Comparison of ENCODE assay signal across 8 cellular contexts in the genomic region with DNA sequence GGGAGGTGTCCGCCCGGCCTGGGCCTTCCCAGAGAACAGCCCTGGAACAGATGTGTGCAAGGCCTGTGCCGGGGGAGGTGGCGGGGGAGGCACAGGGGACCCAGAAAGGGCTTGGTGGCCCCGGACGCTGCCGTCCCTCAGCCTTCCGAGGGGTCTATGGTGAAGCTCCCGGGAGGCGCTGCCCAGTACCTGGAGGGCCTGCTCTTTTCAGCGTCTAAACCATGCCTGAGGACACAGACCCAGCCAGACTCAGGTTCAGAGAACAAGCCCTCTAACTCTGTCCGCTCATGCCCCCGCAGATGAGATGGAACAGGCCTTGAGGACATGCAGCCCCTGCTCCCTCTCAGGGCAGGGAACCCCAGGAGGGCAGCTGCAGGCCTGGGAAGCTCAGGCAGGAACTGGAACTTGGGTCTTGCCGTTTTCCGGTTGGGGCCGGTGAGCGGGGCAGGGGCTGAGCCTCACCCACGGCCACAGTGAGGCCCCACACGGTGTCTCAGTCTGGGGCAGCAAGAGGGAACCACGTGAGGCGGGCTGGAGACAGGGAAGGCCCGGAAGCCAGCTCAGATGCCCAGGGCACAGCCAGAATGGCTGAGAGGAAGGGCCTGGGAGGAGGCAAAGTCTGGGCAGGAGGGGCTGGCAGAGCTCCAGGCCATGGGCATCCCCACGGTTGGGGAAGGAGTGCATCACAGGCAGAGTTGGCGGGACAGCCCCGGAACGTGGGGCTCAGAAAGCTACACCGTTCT. TPM values are rescaled to one million over a fixed set of nuclear protein-coding genes. Genes with fewer than 3 reads are reported as not detected.
DNase-seq lines count a peak whose midpoint lies in the region; ATAC-seq and TF ChIP-seq lines count a peak whose summit lies in the region.

No MANE protein-coding gene starts in this region.

- no peak overlapping the region for H3K4me3 Mint-ChIP-seq in dendritic cell treated with granulocyte-macrophage colony-stimulating factor and Interleukin-4, amounts not matched to agents 40 ng/mL and 50 ng/mL, for 4 days
- peak overlapping the region; percentile 14 for H3K4me3 Mint-ChIP-seq in memory B cell

- H3K27me3 ChIP-seq in H7 (ENCODE audit: control insufficient read depth, insufficient read depth, low read length) (no peaks in the 10 kb centered on the region), suprapubic skin (no peaks in the 10 kb centered on the region)

- H3K4me1 Mint-ChIP-seq in dendritic cell treated with granulocyte-macrophage colony-stimulating factor and Interleukin-4, amounts not matched to agents 40 ng/mL and 50 ng/mL, for 4 days (ENCODE audit: low read depth): peaks cover 100% of the 10 kb centered on the region
- H3K4me1 Mint-ChIP-seq in memory B cell: peaks cover 32% of the 10 kb centered on the region

- no peaks in the 10 kb centered on the region for H3K27me3 Mint-ChIP-seq in dendritic cell treated with granulocyte-macrophage colony-stimulating factor and Interleukin-4, amounts not matched to agents 40 ng/mL and 50 ng/mL, for 4 days
- no peaks in the 10 kb centered on the region for H3K27me3 Mint-ChIP-seq in memory B cell

- H3K36me3 ChIP-seq in H7 (replicated peaks; ENCODE audit: control insufficient read depth, insufficient read depth, low read length) (peaks cover 31% of the 10 kb centered on the region), suprapubic skin (peaks cover 38% of the 10 kb centered on the region)

- peaks cover 89% of the 10 kb centered on the region for H3K4me1 ChIP-seq in suprapubic skin

- H3K9me3 Mint-ChIP-seq in dendritic cell treated with granulocyte-macrophage colony-stimulating factor and Interleukin-4, amounts not matched to agents 40 ng/mL and 50 ng/mL, for 4 days: no peaks in the 10 kb centered on the region
- H3K9me3 Mint-ChIP-seq in memory B cell: no peaks in the 10 kb centered on the region

- no peak overlapping the region for H3K4me3 ChIP-seq in H7 (ENCODE audit: insufficient read depth, low read depth, low read length)
- no peak overlapping the region for H3K4me3 ChIP-seq in suprapubic skin

- TF ChIP-seq EP300 in suprapubic skin (IDR thresholded peaks at IDR 0.05): no peak

- peak overlapping the region; percentile 65 for H3K27ac Mint-ChIP-seq in dendritic cell treated with granulocyte-macrophage colony-stimulating factor and Interleukin-4, amounts not matched to agents 40 ng/mL and 50 ng/mL, for 4 days
- peak overlapping the region; percentile 51 for H3K27ac Mint-ChIP-seq in memory B cell

- TF ChIP-seq CTCF in suprapubic skin (IDR thresholded peaks at IDR 0.05): no peak

- H3K9me3 ChIP-seq in suprapubic skin: no peaks in the 10 kb centered on the region

- H3K27ac ChIP-seq in suprapubic skin: peak overlapping the region; percentile 70

- DNase-seq in H7: peak; percentile 47
- DNase-seq in T1000 (lab: John Stamatoyannopoulos, UW): peak; percentile 81
- no peak for DNase-seq in memory B cell (ENCODE audit: low spot score in 2 of 2)
- peak; percentile 78 to 88 for DNase-seq in suprapubic skin (ENCODE audit: low spot score in 2 of 2)
- no peak for DNase-seq in ecto neural progenitor cell (ENCODE audit: low spot score)

- WGBS in suprapubic skin: 20% methylated on average over 9 of the region's 27 CpGs

- peak; percentile 18 for ATAC-seq in memory B cell (ENCODE audit: low read depth)
- ATAC-seq in GM19023 (IDR thresholded peaks at IDR 0.05; ENCODE audit: unreplicated experiment): no peak
- ATAC-seq in GM21528 (IDR thresholded peaks at IDR 0.05; ENCODE audit: low FRiP score, unreplicated experiment): no peak

- TF ChIP-seq POLR2A in suprapubic skin (IDR thresholded peaks at IDR 0.05): no peak

- intact Hi-C loops in dendritic cell treated with granulocyte-macrophage colony-stimulating factor and Interleukin-4, amounts not matched to agents 40 ng/mL and 50 ng/mL, for 4 days (cut with micrococcal nuclease): loop anchor here (5.0 kb wide), 1 partner anchor 34 kb away; no protein-coding TSS in a partner anchor

- H3K36me3 Mint-ChIP-seq in dendritic cell treated with granulocyte-macrophage colony-stimulating factor and Interleukin-4, amounts not matched to agents 40 ng/mL and 50 ng/mL, for 4 days (ENCODE audit: low read depth): peaks cover 99% of the 10 kb centered on the region
- peaks cover 23% of the 10 kb centered on the region for H3K36me3 Mint-ChIP-seq in memory B cell

RNA-seq across cellular contexts. Expression of a gene that starts 12.5 kb away (rescaled TPM):
- 31.2 and 52.0 TPM in 2 replicates for total RNA-seq in H7 (2014; rRNA removed; shearing (Covaris generic))
- total RNA-seq in suprapubic skin: 1 to 10 TPM; 3.6 to 7.6 (median 4.5) TPM

RNA-seq across cellular contexts. Expression of a gene that starts 28.7 kb away (rescaled TPM):
- total RNA-seq in H7 (2014; rRNA removed; shearing (Covaris generic)): 3.7 and 6.0 TPM in 2 replicates
- 10 to 100 TPM; 16.1 to 29.8 (median 20.3) TPM for total RNA-seq in suprapubic skin

RNA-seq across cellular contexts. Expression of a gene that starts 32.1 kb away (rescaled TPM):
- 31.7 and 37.3 TPM in 2 replicates for total RNA-seq in H7 (2014; rRNA removed; shearing (Covaris generic))
- 100 to 1,000 TPM in 1 of 4 donors, 10 to 100 TPM in 3; 52.3 to 142 (median 58.8) TPM for total RNA-seq in suprapubic skin

Comparison
In these comparisons a context has a peak if more than half of its experiments do, and no peak if none do; other contexts are left out.
1. DNase-seq: peak in H7 (single experiment), T1000 (single experiment) and suprapubic skin (2 of 2); none in memory B cell (0 of 2) and ecto neural progenitor cell (single experiment).